In the genomic region with DNA sequence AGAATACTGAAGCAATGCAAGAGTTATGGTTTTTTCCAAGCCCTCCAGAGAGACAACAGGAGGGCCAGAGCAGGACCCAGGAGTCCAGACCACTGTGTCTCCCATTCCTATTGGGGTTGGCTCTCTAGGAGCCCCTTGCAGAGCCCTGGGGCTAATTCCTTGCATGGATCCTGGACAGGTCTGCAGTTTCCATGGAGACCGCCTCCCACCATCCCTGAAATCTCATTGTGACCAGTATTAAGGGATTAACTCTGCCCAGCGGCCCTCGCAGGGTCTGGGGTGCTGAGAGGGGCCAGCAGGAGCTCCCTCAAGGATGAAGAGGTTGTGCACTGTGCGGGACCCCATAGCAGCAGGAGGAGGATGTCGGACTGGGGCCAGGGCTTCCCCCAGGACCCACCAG, we compare ENCODE assay signal across 18 cellular contexts. TPM values are rescaled to one million over a fixed set of nuclear protein-coding genes. Genes with fewer than 3 reads are reported as not detected.
DNase-seq lines count a peak whose midpoint lies in the region; ATAC-seq and TF ChIP-seq lines count a peak whose summit lies in the region.
"Had no signal": no experiment of that assay in that cellular context is flagged by ENCODE, and none has a peak within 500 bp of the region (broad histone marks: within the 10 kb centered on the region; RNA-seq: fewer than 3 reads in every experiment).

No MANE protein-coding gene starts in this region.

- H3K4me2 ChIP-seq in MM.1S (ENCODE audit: low read depth, low read length): no peak overlapping the region
- H3K4me2 ChIP-seq: KMS-11 had no signal

- CTCF ChIA-PET in CD8-positive, alpha-beta memory T cell (lab: Charles Lee): interaction anchor here (1.4 to 3.8 kb wide), 2 partner anchors 175 to 219 kb away, joined by 5 to 15 read pairs; no protein-coding TSS in a partner anchor

- TF ChIP-seq CTCF in chondrocyte (IDR thresholded peaks at IDR 0.05) (no peak), right lobe of liver (IDR thresholded peaks at IDR 0.05) (no peak), MM.1S (IDR thresholded peaks at IDR 0.05; ENCODE audit: low read length) (no peak), endothelial cell (IDR thresholded peaks at IDR 0.05; ENCODE audit: unreplicated experiment) (no peak)

- ATAC-seq in right lobe of liver: no peak

- H2AFZ ChIP-seq in MM.1S (ENCODE audit: low read length): no peak overlapping the region

- no peak overlapping the region for H3K9ac ChIP-seq in MM.1S (ENCODE audit: low read length)
- H3K9ac ChIP-seq: KMS-11 had no signal

- peak overlapping the region in 2 of 3 donors; percentile 94 to 97 for H3K27ac ChIP-seq in right lobe of liver
- H3K27ac ChIP-seq in MM.1S (ENCODE audit: low read length): no peak overlapping the region
- no peak overlapping the region for H3K27ac ChIP-seq in CD8-positive, alpha-beta memory T cell (ENCODE audit: low read depth, low read length)
- H3K27ac ChIP-seq: C4-2B, KMS-11 had no signal

- no peaks in the 10 kb centered on the region for H3K79me2 ChIP-seq in MM.1S (ENCODE audit: low read length)

- H3K4me3 Mint-ChIP-seq in chondrocyte (ENCODE audit: unreplicated experiment): no peak overlapping the region
- H3K4me3 Mint-ChIP-seq in endothelial cell (ENCODE audit: unreplicated experiment): no peak overlapping the region
- H3K4me3 Mint-ChIP-seq in CD8-positive, alpha-beta memory T cell: no peak overlapping the region
- H3K4me3 Mint-ChIP-seq: CD4-positive, alpha-beta T cell had no signal

- H3K4me1 Mint-ChIP-seq in chondrocyte (ENCODE audit: low read depth): peaks cover 2% of the 10 kb centered on the region
- no peaks in the 10 kb centered on the region for H3K4me1 Mint-ChIP-seq in endothelial cell (ENCODE audit: unreplicated experiment)
- peaks cover 3 to 8% (median 7%) of the 10 kb centered on the region in 3 donors for H3K4me1 Mint-ChIP-seq in CD8-positive, alpha-beta memory T cell

- H3K36me3 ChIP-seq in right lobe of liver (peaks cover 0 to 24% (median 4%) of the 10 kb centered on the region in 4 donors), MM.1S (replicated peaks; ENCODE audit: insufficient read depth, low read length) (no peaks in the 10 kb centered on the region)
- no peaks in the 10 kb centered on the region for H3K36me3 ChIP-seq in CD8-positive, alpha-beta memory T cell (ENCODE audit: insufficient read depth, low read length)
- H3K36me3 ChIP-seq: HAP-1 had no signal

- no peaks in the 10 kb centered on the region for H4K20me1 ChIP-seq in MM.1S (ENCODE audit: insufficient read depth, low read length)

- peak; percentile 29 for DNase-seq in ELF-1 (ENCODE audit: low read depth, low spot score)
- DNase-seq in chondrocyte (ENCODE audit: low spot score): peak; percentile 80
- DNase-seq in right lobe of liver: no peak
- no peak for DNase-seq in MM.1S
- no peak for DNase-seq in endothelial cell (ENCODE audit: low spot score)
- no peak for DNase-seq in CD8-positive, alpha-beta memory T cell
- DNase-seq in DMS 273 (lab: John Stamatoyannopoulos, UW; ENCODE audit: unreplicated experiment): no peak
- DNase-seq: ACHN; CD4-positive, alpha-beta T cell; DMS153; DMS79; GF-D8 had no signal

- WGBS in right lobe of liver (ENCODE audit: insufficient coverage, low coverage, low lambda C conversion rate, missing lambda C conversion rate): 100% methylated on average over 1 of the region's 5 CpGs

- no peaks in the 10 kb centered on the region for H3K9me3 ChIP-seq in right lobe of liver
- no peaks in the 10 kb centered on the region for H3K9me3 ChIP-seq in MM.1S (replicated peaks; ENCODE audit: insufficient read depth, low read length)
- H3K9me3 ChIP-seq in CD8-positive, alpha-beta memory T cell (ENCODE audit: low read length): no peaks in the 10 kb centered on the region
- H3K9me3 ChIP-seq: HAP-1 had no signal

- H3K4me3 ChIP-seq in right lobe of liver: no peak overlapping the region
- no peak overlapping the region for H3K4me3 ChIP-seq in MM.1S (ENCODE audit: low read length)
- H3K4me3 ChIP-seq in CD8-positive, alpha-beta memory T cell (ENCODE audit: low read length): no peak overlapping the region
- H3K4me3 ChIP-seq: HAP-1 had no signal

- no peaks in the 10 kb centered on the region for H3K9me2 ChIP-seq in MM.1S (replicated peaks; ENCODE audit: insufficient read depth, low read length)

- no peak overlapping the region for H3K27ac Mint-ChIP-seq in chondrocyte (ENCODE audit: unreplicated experiment)
- H3K27ac Mint-ChIP-seq in endothelial cell (ENCODE audit: unreplicated experiment): no peak overlapping the region
- no peak overlapping the region for H3K27ac Mint-ChIP-seq in CD8-positive, alpha-beta memory T cell
- H3K27ac Mint-ChIP-seq: CD4-positive, alpha-beta T cell had no signal

- H3K4me1 ChIP-seq in right lobe of liver (peaks cover 0 to 65% (median 26%) of the 10 kb centered on the region in 4 donors), MM.1S (ENCODE audit: low read length) (no peaks in the 10 kb centered on the region)
- peaks cover 7% of the 10 kb centered on the region for H3K4me1 ChIP-seq in CD8-positive, alpha-beta memory T cell (ENCODE audit: insufficient read depth, low read length)
- H3K4me1 ChIP-seq: HAP-1 had no signal

- TF ChIP-seq POLR2A in right lobe of liver (IDR thresholded peaks at IDR 0.05): no peak

- H3K9me3 Mint-ChIP-seq in chondrocyte (ENCODE audit: low read depth) (no peaks in the 10 kb centered on the region), endothelial cell (ENCODE audit: unreplicated experiment) (no peaks in the 10 kb centered on the region)
- H3K9me3 Mint-ChIP-seq in CD8-positive, alpha-beta memory T cell: no peaks in the 10 kb centered on the region
- H3K9me3 Mint-ChIP-seq: CD4-positive, alpha-beta T cell had no signal

- H3F3A ChIP-seq in MM.1S (ENCODE audit: insufficient read depth, low read length): no peaks in the 10 kb centered on the region

- H3K27me3 Mint-ChIP-seq in chondrocyte (ENCODE audit: low read depth) (peaks cover 23% of the 10 kb centered on the region), endothelial cell (ENCODE audit: unreplicated experiment) (peaks cover 8% of the 10 kb centered on the region)
- peaks cover 12 to 37% of the 10 kb centered on the region in 2 donors for H3K27me3 Mint-ChIP-seq in CD8-positive, alpha-beta memory T cell

- POLR2A ChIA-PET in CD8-positive, alpha-beta memory T cell (lab: Charles Lee): no interaction called here

- H3K27me3 ChIP-seq in right lobe of liver (no peaks in the 10 kb centered on the region), MM.1S (replicated peaks; ENCODE audit: insufficient read depth, low read length) (peaks cover 14% of the 10 kb centered on the region)
- H3K27me3 ChIP-seq in CD8-positive, alpha-beta memory T cell (ENCODE audit: insufficient read depth, low read length, poor library complexity, severe bottlenecking): no peaks in the 10 kb centered on the region

- H3K36me3 Mint-ChIP-seq in chondrocyte (ENCODE audit: low read depth) (no peaks in the 10 kb centered on the region), endothelial cell (ENCODE audit: low read depth, unreplicated experiment) (no peaks in the 10 kb centered on the region)
- no peaks in the 10 kb centered on the region for H3K36me3 Mint-ChIP-seq in CD8-positive, alpha-beta memory T cell

- intact Hi-C loops in right lobe of liver (cut with DNase I): loop anchor here in 1 of 2 donors (5.0 kb wide), 1 partner anchor 72 kb away; no protein-coding TSS in a partner anchor

RNA-seq across cellular contexts. Expression of gene HNF4A, which starts 34.8 kb away (rescaled TPM):
- total RNA-seq in chondrocyte (not detected in 3 replicates), right lobe of liver (100 to 1,000 TPM; 101 to 255 (median 157) TPM), endothelial cell (ENCODE audit: unreplicated experiment) (not detected)
- total RNA-seq in CD8-positive, alpha-beta memory T cell: not detected
- not detected for polyA plus RNA-seq in CD8-positive, alpha-beta memory T cell
- total RNA-seq: CD4-positive, alpha-beta T cell; Daoy; H1 had no signal

RNA-seq across cellular contexts. Expression of gene R3HDML, which starts 53.4 kb away (rescaled TPM):
- total RNA-seq in chondrocyte (0.50 to 0.99 TPM (median 0.51 TPM) in 3 replicates), right lobe of liver (not detected), endothelial cell (ENCODE audit: unreplicated experiment) (not detected)
- total RNA-seq in CD8-positive, alpha-beta memory T cell: not detected
- polyA plus RNA-seq in CD8-positive, alpha-beta memory T cell: not detected
- total RNA-seq: CD4-positive, alpha-beta T cell; Daoy; H1 had no signal
- polyA plus RNA-seq: BJ, H1 had no signal

Comparison
In these comparisons a context has a peak if more than half of its experiments do, and no peak if none do; other contexts are left out.
1. DNase-seq: peak in ELF-1 (single experiment) and chondrocyte (single experiment); none in right lobe of liver (0 of 3), MM.1S (single experiment), endothelial cell (single experiment), CD8-positive, alpha-beta memory T cell (0 of 5) and DMS 273 (single experiment).
2. H3K27ac ChIP-seq: peak in right lobe of liver (2 of 3); none in MM.1S (single experiment) and CD8-positive, alpha-beta memory T cell (single experiment).
3. RNA of gene HNF4A, which starts 34.8 kb away (total RNA-seq): 101 to 255 TPM in right lobe of liver; not detected in endothelial cell (single experiment), not detected in chondrocyte and not detected in CD8-positive, alpha-beta memory T cell; every median in the first group is over 10 times any median in the second.